ENCODE assay signal across 36 cellular contexts in genomic region chr11:10498426-10499250, GRCh38. TPM values are rescaled to one million over a fixed set of nuclear protein-coding genes. Genes with fewer than 3 reads are reported as not detected.
A peak's percentile ranks its signal among the peaks of the same experiment; 100 is the strongest.
DNase-seq lines count a peak whose midpoint lies in the region; ATAC-seq, FAIRE-seq and TF ChIP-seq lines count a peak whose summit lies in the region.
"Had no signal": no experiment of that assay in that cellular context is flagged by ENCODE, and none has a peak within 500 bp of the region (broad histone marks: within the 10 kb centered on the region; RNA-seq: fewer than 3 reads in every experiment).

No MANE protein-coding gene starts in this region.

- ATAC-seq in GM23338 (peak; percentile 29), memory B cell (ENCODE audit: low read depth) (no peak)
- ATAC-seq: activated CD4-positive, CD25-positive, alpha-beta regulatory T cell treated with anti-CD3 and anti-CD28 coated beads, Interleukin-2, amount 50 U/mL, for 24 hours; left ventricle myocardium superior; right lobe of liver; Right ventricle myocardium inferior; T-helper 17 cell had no signal

- H3K27ac ChIP-seq in GM23338 (ENCODE audit: low read depth) = no peak overlapping the region
- H3K27ac ChIP-seq: gastrocnemius medialis, KMS-11, neutrophil, right lobe of liver, vagina had no signal

- TF ChIP-seq CTCF in GM23338 (conservative IDR thresholded peaks at IDR 0.05; ENCODE audit: low read depth in 2 of 2) (no peak), bronchial epithelial cell (IDR thresholded peaks at IDR 0.05; ENCODE audit: insufficient read depth, low read length, severe bottlenecking) (no peak)

- H3K9me3 Mint-ChIP-seq in GM23338 = no peaks in the 10 kb centered on the region
- H3K9me3 Mint-ChIP-seq in memory B cell = peaks cover 2% of the 10 kb centered on the region
- H3K9me3 Mint-ChIP-seq: activated CD4-positive, alpha-beta memory T cell treated with anti-CD3 and anti-CD28 coated beads, Interleukin-2, amount 10 ng/mL, durations not matched to agents 7 days and 5 days; CD8-positive, alpha-beta memory T cell; naive B cell; stimulated activated naive CD8-positive, alpha-beta T cell treated with anti-CD3 and anti-CD28 coated beads, Interleukin-15, Interleukin-2, amounts not matched to agents 100 ng/mL and 50 ng/mL, for 24 hours had no signal

- H3K4me3 Mint-ChIP-seq in GM23338 = no peak overlapping the region
- H3K4me3 Mint-ChIP-seq in memory B cell = no peak overlapping the region
- H3K4me3 Mint-ChIP-seq: activated CD4-positive, alpha-beta memory T cell treated with anti-CD3 and anti-CD28 coated beads, Interleukin-2, amount 10 ng/mL, durations not matched to agents 7 days and 5 days; CD8-positive, alpha-beta memory T cell; naive B cell; stimulated activated naive CD8-positive, alpha-beta T cell treated with anti-CD3 and anti-CD28 coated beads, Interleukin-15, Interleukin-2, amounts not matched to agents 100 ng/mL and 50 ng/mL, for 24 hours; T-helper 17 cell had no signal

- H3K27me3 Mint-ChIP-seq in GM23338 (ENCODE audit: insufficient read depth, low read depth, poor library complexity) (peaks cover 9% of the 10 kb centered on the region), memory B cell (no peaks in the 10 kb centered on the region)
- H3K27me3 Mint-ChIP-seq: activated CD4-positive, alpha-beta memory T cell treated with anti-CD3 and anti-CD28 coated beads, Interleukin-2, amount 10 ng/mL, durations not matched to agents 7 days and 5 days; CD8-positive, alpha-beta memory T cell; naive B cell; stimulated activated naive CD8-positive, alpha-beta T cell treated with anti-CD3 and anti-CD28 coated beads, Interleukin-15, Interleukin-2, amounts not matched to agents 100 ng/mL and 50 ng/mL, for 24 hours; T-helper 17 cell had no signal

- no peak overlapping the region for H3K4me2 ChIP-seq in GM23338
- H3K4me2 ChIP-seq: KMS-11, SK-N-SH had no signal

- no peaks in the 10 kb centered on the region for H3F3A ChIP-seq in GM23338 (replicated peaks; ENCODE audit: low read depth)

- peaks cover 10% of the 10 kb centered on the region for H3K4me1 Mint-ChIP-seq in GM23338
- H3K4me1 Mint-ChIP-seq in memory B cell = peaks cover 16% of the 10 kb centered on the region
- H3K4me1 Mint-ChIP-seq: activated CD4-positive, alpha-beta memory T cell treated with anti-CD3 and anti-CD28 coated beads, Interleukin-2, amount 10 ng/mL, durations not matched to agents 7 days and 5 days; CD8-positive, alpha-beta memory T cell had no signal

- H3K36me3 Mint-ChIP-seq in GM23338 (ENCODE audit: low read depth) = peaks cover 18% of the 10 kb centered on the region
- H3K36me3 Mint-ChIP-seq in memory B cell = peaks cover 46% of the 10 kb centered on the region

- peak; percentile 6 for DNase-seq in AG20443 (ENCODE audit: low spot score)
- no peak for DNase-seq in GM23338 (ENCODE audit: low spot score)
- no peak for DNase-seq in bronchial epithelial cell (ENCODE audit: low read depth)
- DNase-seq in memory B cell (ENCODE audit: low spot score in 2 of 2) = peak in 1 of 2 donors; percentile 6
- no peak for DNase-seq in AG08396 (ENCODE audit: low spot score)
- DNase-seq in NCI-H345 (lab: John Stamatoyannopoulos, UW) = no peak
- DNase-seq in activated T-cell treated with anti-CD3 and anti-CD28 coated beads, Interleukin-2, amount 50 U/mL, for 1 hour = no peak
- DNase-seq in HuH-7 (ENCODE audit: low spot score) = no peak
- DNase-seq: activated CD4-positive, alpha-beta memory T cell treated with anti-CD3 and anti-CD28 coated beads, Interleukin-2, amount 10 ng/mL, durations not matched to agents 7 days and 5 days; activated naive CD4-positive, alpha-beta T cell; BE2C; CD8-positive, alpha-beta memory T cell; dermis blood vessel endothelial cell; gastrocnemius medialis; hippocampal formation; left ventricle myocardium superior; MG63; midbrain; naive B cell; NCI-H1105; NCI-H1930; NCI-H526; NK-92 treated with Interleukin-12 subunit alpha and Interleukin-12 subunit beta, amount 100 ng/mL, for 24 hours; SK-N-SH; spleen; stimulated activated CD4-positive, alpha-beta T cell treated with anti-CD3 and anti-CD28 coated beads, Interleukin-2, amount 100 ng/mL, for 24 hours; T-helper 17 cell had no signal

- no peak overlapping the region for H2AFZ ChIP-seq in GM23338

- H3K4me1 ChIP-seq in GM23338 (ENCODE audit: insufficient read depth) = no peaks in the 10 kb centered on the region
- H3K4me1 ChIP-seq: BE2C, gastrocnemius medialis, right lobe of liver, vagina had no signal

- H3K27ac Mint-ChIP-seq in GM23338 (no peak overlapping the region), memory B cell (peak overlapping the region; percentile 47)
- H3K27ac Mint-ChIP-seq: activated CD4-positive, alpha-beta memory T cell treated with anti-CD3 and anti-CD28 coated beads, Interleukin-2, amount 10 ng/mL, durations not matched to agents 7 days and 5 days; stimulated activated naive CD8-positive, alpha-beta T cell treated with anti-CD3 and anti-CD28 coated beads, Interleukin-15, Interleukin-2, amounts not matched to agents 100 ng/mL and 50 ng/mL, for 24 hours; T-helper 17 cell had no signal

- H3K27me3 ChIP-seq in GM23338 (ENCODE audit: insufficient read depth) = no peaks in the 10 kb centered on the region
- no peaks in the 10 kb centered on the region for H3K27me3 ChIP-seq in bronchial epithelial cell (ENCODE audit: control insufficient read depth, insufficient read depth, low read length)
- H3K27me3 ChIP-seq: BE2C, gastrocnemius medialis, MG63, neutrophil, right lobe of liver, spleen, vagina had no signal

- H3K4me3 ChIP-seq in GM23338 = no peak overlapping the region
- H3K4me3 ChIP-seq in bronchial epithelial cell (ENCODE audit: low read depth, low read length) = no peak overlapping the region
- H3K4me3 ChIP-seq: gastrocnemius medialis, MG63, right lobe of liver, spleen, vagina had no signal

- H3K36me3 ChIP-seq in GM23338 (ENCODE audit: insufficient read depth) (no peaks in the 10 kb centered on the region), bronchial epithelial cell (ENCODE audit: control insufficient read depth, insufficient read depth, low read length) (peaks cover 38% of the 10 kb centered on the region)
- H3K36me3 ChIP-seq: BE2C, right lobe of liver had no signal

- H4K20me1 ChIP-seq in GM23338 (replicated peaks; ENCODE audit: insufficient read depth) = no peaks in the 10 kb centered on the region

- peak; percentile 82 for FAIRE-seq in bronchial epithelial cell (lab: Jason Lieb, UNC)
- FAIRE-seq: H1, TTC549 had no signal

- 0 out of 2 replicates have a peak, but pooled peaks cover 3% of the 10 kb centered on the region for H3K9me2 ChIP-seq in GM23338 (ENCODE audit: insufficient read depth)
- H3K9me2 ChIP-seq: SK-N-SH had no signal

- no peaks in the 10 kb centered on the region for H3K79me2 ChIP-seq in GM23338 (replicated peaks; ENCODE audit: insufficient read depth)

TF ChIP-seq in GM23338, 12 proteins besides CTCF, POLR2A, EP300 and RAD21 (continues in another document):
- no peak for TF ChIP-seq EZH2 (IDR thresholded peaks at IDR 0.05; ENCODE audit: low read depth, unreplicated experiment)
- TF ChIP-seq ZNF331 (CRISPR knock-in tag; IDR thresholded peaks at IDR 0.05; ENCODE audit: low read depth) = no peak
- TF ChIP-seq JUNB (IDR thresholded peaks at IDR 0.05; ENCODE audit: unreplicated experiment) = no peak
- TF ChIP-seq POLR2AphosphoS5 (IDR thresholded peaks at IDR 0.05; ENCODE audit: low read depth) = no peak
- TF ChIP-seq STAT1 (IDR thresholded peaks at IDR 0.05; ENCODE audit: unreplicated experiment) = no peak
- no peak for TF ChIP-seq ZNF114 (CRISPR knock-in tag; IDR thresholded peaks at IDR 0.05)
- TF ChIP-seq CREB1 (CRISPR knock-in tag; IDR thresholded peaks at IDR 0.05; ENCODE audit: low read depth) = no peak
- TF ChIP-seq, protein P1, sequence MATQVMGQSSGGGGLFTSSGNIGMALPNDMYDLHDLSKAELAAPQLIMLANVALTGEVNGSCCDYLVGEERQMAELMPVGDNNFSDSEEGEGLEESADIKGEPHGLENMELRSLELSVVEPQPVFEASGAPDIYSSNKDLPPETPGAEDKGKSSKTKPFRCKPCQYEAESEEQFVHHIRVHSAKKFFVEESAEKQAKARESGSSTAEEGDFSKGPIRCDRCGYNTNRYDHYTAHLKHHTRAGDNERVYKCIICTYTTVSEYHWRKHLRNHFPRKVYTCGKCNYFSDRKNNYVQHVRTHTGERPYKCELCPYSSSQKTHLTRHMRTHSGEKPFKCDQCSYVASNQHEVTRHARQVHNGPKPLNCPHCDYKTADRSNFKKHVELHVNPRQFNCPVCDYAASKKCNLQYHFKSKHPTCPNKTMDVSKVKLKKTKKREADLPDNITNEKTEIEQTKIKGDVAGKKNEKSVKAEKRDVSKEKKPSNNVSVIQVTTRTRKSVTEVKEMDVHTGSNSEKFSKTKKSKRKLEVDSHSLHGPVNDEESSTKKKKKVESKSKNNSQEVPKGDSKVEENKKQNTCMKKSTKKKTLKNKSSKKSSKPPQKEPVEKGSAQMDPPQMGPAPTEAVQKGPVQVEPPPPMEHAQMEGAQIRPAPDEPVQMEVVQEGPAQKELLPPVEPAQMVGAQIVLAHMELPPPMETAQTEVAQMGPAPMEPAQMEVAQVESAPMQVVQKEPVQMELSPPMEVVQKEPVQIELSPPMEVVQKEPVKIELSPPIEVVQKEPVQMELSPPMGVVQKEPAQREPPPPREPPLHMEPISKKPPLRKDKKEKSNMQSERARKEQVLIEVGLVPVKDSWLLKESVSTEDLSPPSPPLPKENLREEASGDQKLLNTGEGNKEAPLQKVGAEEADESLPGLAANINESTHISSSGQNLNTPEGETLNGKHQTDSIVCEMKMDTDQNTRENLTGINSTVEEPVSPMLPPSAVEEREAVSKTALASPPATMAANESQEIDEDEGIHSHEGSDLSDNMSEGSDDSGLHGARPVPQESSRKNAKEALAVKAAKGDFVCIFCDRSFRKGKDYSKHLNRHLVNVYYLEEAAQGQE (IDR thresholded peaks at IDR 0.05; ENCODE audit: unreplicated experiment) = no peak
- no peak for TF ChIP-seq NANOG (IDR thresholded peaks at IDR 0.05; ENCODE audit: borderline replicate concordance)

RNA-seq across cellular contexts. Expression of gene RNF141, which starts 42.3 kb away (rescaled TPM):
- total RNA-seq in GM23338 (2014; rRNA removed; shearing (Covaris generic)) = 26.5 and 26.9 TPM in 2 replicates
- 9.4 and 11.4 TPM in 2 replicates for polyA plus RNA-seq in GM23338 (2016; fragmentation: Nextera tagmentation; extraction: Ambion mirVana)
- 71.9 and 103 TPM in 2 replicates for total RNA-seq in bronchial epithelial cell

RNA-seq across cellular contexts. Expression of gene AMPD3, which starts 43.6 kb away (rescaled TPM):
- 1.8 and 2.1 TPM in 2 replicates for total RNA-seq in GM23338 (2014; rRNA removed; shearing (Covaris generic))
- polyA plus RNA-seq in GM23338 (2016; fragmentation: Nextera tagmentation; extraction: Ambion mirVana) = 1.6 and 1.7 TPM in 2 replicates
- total RNA-seq in bronchial epithelial cell = 5.3 and 11.0 TPM in 2 replicates
